ENCODE assay signal across 27 cellular contexts in genomic region chr17:61448042-61448441, GRCh38. TPM values are rescaled to one million over a fixed set of nuclear protein-coding genes. Genes with fewer than 3 reads are reported as not detected.
DNase-seq lines count a peak whose midpoint lies in the region; ATAC-seq, FAIRE-seq and TF ChIP-seq lines count a peak whose summit lies in the region.
"Had no signal": no experiment of that assay in that cellular context is flagged by ENCODE, and none has a peak within 500 bp of the region (broad histone marks: within the 10 kb centered on the region; RNA-seq: fewer than 3 reads in every experiment).

No MANE protein-coding gene starts in this region.

- CTCF ChIA-PET in GM12878 (lab: Yijun Ruan, JAX), result interaction anchor here (1.3 to 1.4 kb wide), 2 partner anchors 34 to 36 kb away, joined by 4 to 5 read pairs; no protein-coding TSS in a partner anchor

- H3K36me3 ChIP-seq in GM12878 (ENCODE audit: control insufficient read depth in 2 of 2, insufficient read depth in 2 of 2, low read length in 1 of 2), result no peaks in the 10 kb centered on the region
- H3K36me3 ChIP-seq in esophagus muscularis mucosa, result no peaks in the 10 kb centered on the region
- H3K36me3 ChIP-seq: BE2C, BLaER1 had no signal

- WGBS in GM12878 (ENCODE audit: insufficient coverage, insufficient replicate concordance, low lambda C conversion rate, missing lambda C conversion rate), result 2% methylated on average over 2 of the region's 2 CpGs
- 84% methylated on average over 2 of the region's 2 CpGs for WGBS in esophagus muscularis mucosa

- no peaks in the 10 kb centered on the region for H3K9me3 ChIP-seq in GM12878 (replicated peaks; ENCODE audit: control insufficient read depth, insufficient read depth, low read length)
- H3K9me3 ChIP-seq in esophagus muscularis mucosa, result no peaks in the 10 kb centered on the region
- H3K9me3 ChIP-seq: BE2C had no signal

- no peak for TF ChIP-seq RAD21 in GM12878 (IDR thresholded peaks at IDR 0.05; ENCODE audit: insufficient read depth, low read depth, low read length)

- DNase-seq in GM13977 (ENCODE audit: low spot score) (peak; percentile 7), GM12878 (ENCODE audit: low read depth, low spot score) (no peak), esophagus muscularis mucosa (ENCODE audit: extremely low spot score) (peak; percentile 47)
- DNase-seq: 8988T; ACHN; BE2C; C1 segment of cervical spinal cord; CD4-positive, alpha-beta memory T cell; CD4-positive, CD25-positive, alpha-beta regulatory T cell; CD8-positive, alpha-beta memory T cell; COR-L47; DMS 273 treated with DMSO at 0.1 percent for 48 hours; DMS153; DMS79; DND-41; EL; GDM1 had no signal

- no peak for TF ChIP-seq CTCF in GM13977 (IDR thresholded peaks at IDR 0.05; ENCODE audit: extremely low read depth, insufficient read depth, missing control alignments)
- no peak for TF ChIP-seq CTCF in GM12878 (IDR thresholded peaks at IDR 0.05 in 2 of 3, conservative IDR thresholded peaks at IDR 0.05 in 1 of 3; ENCODE audit: control insufficient read depth in 2 of 3, extremely low read depth in 1 of 3, insufficient read depth in 1 of 3, low read depth in 3 of 3, low read length in 3 of 3)
- no peak for TF ChIP-seq CTCF in esophagus muscularis mucosa (IDR thresholded peaks at IDR 0.05)

- TF ChIP-seq POLR2A in GM12878 (IDR thresholded peaks at IDR 0.05; ENCODE audit: low read depth, low read length), result no peak
- no peak for TF ChIP-seq POLR2A in esophagus muscularis mucosa (IDR thresholded peaks at IDR 0.05; ENCODE audit: low read depth)

- RAD21 ChIA-PET in GM12878 (lab: Charles Lee; ENCODE audit: unreplicated experiment), result no interaction called here

- no TSS peak for BruUV-seq in GM12878 (replicated peaks; lab: Mats Ljungman, UMichigan)

- H3K27me3 ChIP-seq in GM12878 (replicated peaks in 1 of 2; ENCODE audit: control insufficient read depth in 2 of 2, insufficient read depth in 2 of 2, low read length in 1 of 2) (peaks cover 12 to 19% of the 10 kb centered on the region in 2 experiments), esophagus muscularis mucosa (peaks cover 0 to 59% (median 24%) of the 10 kb centered on the region in 4 donors)
- H3K27me3 ChIP-seq: BE2C had no signal

- H3K27ac ChIP-seq in GM12878 (ENCODE audit: control insufficient read depth, insufficient read depth), result no peak overlapping the region
- H3K27ac ChIP-seq in esophagus muscularis mucosa (replicated peaks in 1 of 4), result no peak overlapping the region
- H3K27ac ChIP-seq: BLaER1 had no signal

- H2AFZ ChIP-seq in GM12878 (ENCODE audit: control insufficient read depth, low read depth, low read length), result no peak overlapping the region

- no peak overlapping the region for H3K4me2 ChIP-seq in GM12878 (ENCODE audit: control insufficient read depth, insufficient read depth)
- H3K4me2 ChIP-seq: BLaER1 had no signal

- SMC1A ChIA-PET in GM12878 (lab: Charles Lee; ENCODE audit: uncharacterized antibody, unreplicated experiment), result interaction anchor here (1.3 kb wide), 1 partner anchor 24 kb away, joined by 4 read pairs; no protein-coding TSS in a partner anchor

- ATAC-seq in GM12878, result no peak
- no peak for ATAC-seq in HG02870 (IDR thresholded peaks at IDR 0.05; ENCODE audit: unreplicated experiment)
- no peak for ATAC-seq in HG03460 (IDR thresholded peaks at IDR 0.05; ENCODE audit: unreplicated experiment)
- no peak for ATAC-seq in HG02884 (IDR thresholded peaks at IDR 0.05; ENCODE audit: unreplicated experiment)

- no peak for FAIRE-seq in GM12878 (lab: Jason Lieb, UNC)
- FAIRE-seq: A204.1, GM12891, GM19239 had no signal

- no peaks in the 10 kb centered on the region for H3K79me2 ChIP-seq in GM12878 (ENCODE audit: control insufficient read depth, insufficient read depth, low read length)

- TF ChIP-seq EP300 in GM12878 (IDR thresholded peaks at IDR 0.05; ENCODE audit: borderline replicate concordance in 1 of 2, control insufficient read depth in 1 of 2, low read depth in 2 of 2, low read length in 2 of 2) (no peak), esophagus muscularis mucosa (IDR thresholded peaks at IDR 0.05) (no peak)

- POLR2A ChIA-PET in GM12878 (lab: Charles Lee), result no interaction called here

- H3K4me1 ChIP-seq in GM12878 (ENCODE audit: control insufficient read depth, insufficient read depth, low read length), result no peaks in the 10 kb centered on the region
- peaks cover 10 to 17% (median 14%) of the 10 kb centered on the region in 4 donors for H3K4me1 ChIP-seq in esophagus muscularis mucosa
- H3K4me1 ChIP-seq: BE2C, BLaER1 had no signal

- no peaks in the 10 kb centered on the region for H4K20me1 ChIP-seq in GM12878 (ENCODE audit: control insufficient read depth, insufficient read depth)
- H4K20me1 ChIP-seq: BLaER1 had no signal

- H3K9ac ChIP-seq in GM12878 (ENCODE audit: control insufficient read depth, insufficient read depth, low read length), result no peak overlapping the region
- H3K9ac ChIP-seq: BLaER1 had no signal

- in situ Hi-C loops in GM13977 (cut with MboI; ENCODE audit: low pct_unique_long_range_greater_than_20kb, low sequenced_read_pairs, unreplicated experiment), result no loop called here
- in situ Hi-C loops in GM12878 (cut with MboI), result no loop called here

- H3K4me3 ChIP-seq in GM12878 (no peak overlapping the region), esophagus muscularis mucosa (no peak overlapping the region)
- H3K4me3 ChIP-seq: BLaER1 had no signal

- intact Hi-C loops in GM12878 (cut with micrococcal nuclease; ENCODE audit: unreplicated experiment) (no loop called here), esophagus muscularis mucosa (cut with DNase I) (no loop called here)

TF ChIP-seq in GM12878, 131 proteins besides CTCF, POLR2A, EP300 and RAD21:
- TF ChIP-seq WRNIP1 (IDR thresholded peaks at IDR 0.05; ENCODE audit: borderline replicate concordance, low read depth, low read length) (no peak), ZBED1 (IDR thresholded peaks at IDR 0.05; ENCODE audit: borderline replicate concordance) (no peak), ETV6 (conservative IDR thresholded peaks at IDR 0.05 in 1 of 2, IDR thresholded peaks at IDR 0.05 in 1 of 2; ENCODE audit: borderline replicate concordance in 1 of 2, low read depth in 1 of 2) (peak in 1 of 2 experiments; percentile 40; a peak in 1 of 4 replicates), HDGF (IDR thresholded peaks at IDR 0.05) (no peak), SREBF2 (IDR thresholded peaks at IDR 0.05; ENCODE audit: low read length) (no peak), MEF2B (IDR thresholded peaks at IDR 0.05; ENCODE audit: partially characterized antibody, poor library complexity, severe bottlenecking) (no peak), NFXL1 (IDR thresholded peaks at IDR 0.05; ENCODE audit: borderline replicate concordance) (peak; percentile 83)

RNA-seq across cellular contexts. Expression of gene TBX4, which starts 4.2 kb away (rescaled TPM):
- not detected in 2 replicates for total RNA-seq in GM12878 (2013; cell fraction: nucleolus; rRNA removed)
- total RNA-seq in GM12878 (2014; rRNA removed) (not detected in 2 replicates), GM12878 (2014; rRNA removed; fragmentation: Illumina TruSeq; extraction: Trizol) (not detected in 2 replicates), GM12878 (2021) (not detected in 2 replicates), esophagus muscularis mucosa (not detected)
- not detected for polyA plus RNA-seq in GM12878 (2011; ENCODE audit: low read depth)
- polyA plus RNA-seq in GM12878 (2011; rRNA removed) (not detected in 2 replicates), GM12878 (2014; fragmentation: Illumina TruSeq; extraction: Trizol) (0.01 TPM in 1 of 2 replicates, not detected in the other), GM12878 (2014; fragmentation: Nextera tagmentation; extraction: Ambion mirVana) (not detected), GM12878 (2014; rRNA removed) (not detected in 2 replicates), GM12878 (2016; fragmentation: Nextera tagmentation; extraction: Ambion mirVana) (not detected)
- polyA plus RNA-seq in GM12878 (2011; cell fraction: cytosol; rRNA removed), result 0.03 TPM in 1 of 2 replicates, not detected in the other
- 0.06 TPM in 1 of 2 replicates, not detected in the other for polyA plus RNA-seq in GM12878 (2011; cell fraction: nucleus; rRNA removed)
- 0.07 TPM in 1 of 2 replicates, not detected in the other for polyA plus RNA-seq in GM12878 (2012)
- 0.15 TPM in 1 of 2 replicates, not detected in the other for polyA minus RNA-seq in GM12878 (2011; rRNA and poly(A)+ RNA removed)
- not detected in 2 replicates for polyA minus RNA-seq in GM12878 (2011; cell fraction: cytosol; rRNA and poly(A)+ RNA removed)
- polyA minus RNA-seq in GM12878 (2011; cell fraction: nucleus; rRNA and poly(A)+ RNA removed), result not detected in 2 replicates
- total RNA-seq: A673; CD4-positive, alpha-beta memory T cell; CD4-positive, CD25-positive, alpha-beta regulatory T cell; CD8-positive, alpha-beta memory T cell; Daoy had no signal
- polyA plus RNA-seq: CD14-positive monocyte; CD4-positive, alpha-beta memory T cell; CD4-positive, CD25-positive, alpha-beta regulatory T cell; CD8-positive, alpha-beta memory T cell had no signal

RNA-seq across cellular contexts. Expression of gene TBX2, which starts 48.4 kb away (rescaled TPM):
- not detected in 2 replicates for total RNA-seq in GM12878 (2013; cell fraction: nucleolus; rRNA removed)
- not detected in 2 replicates for total RNA-seq in GM12878 (2014; rRNA removed)
- not detected in 2 replicates for total RNA-seq in GM12878 (2014; rRNA removed; fragmentation: Illumina TruSeq; extraction: Trizol)
- 0.11 and 0.13 TPM in 2 replicates for total RNA-seq in GM12878 (2021)
- not detected for polyA plus RNA-seq in GM12878 (2011; ENCODE audit: low read depth)
- not detected in 2 replicates for polyA plus RNA-seq in GM12878 (2011; rRNA removed)
- not detected in 2 replicates for polyA plus RNA-seq in GM12878 (2011; cell fraction: cytosol; rRNA removed)
- polyA plus RNA-seq in GM12878 (2011; cell fraction: nucleus; rRNA removed), result not detected in 2 replicates
- not detected in 2 replicates for polyA plus RNA-seq in GM12878 (2012)
- not detected in 2 replicates for polyA plus RNA-seq in GM12878 (2014; fragmentation: Illumina TruSeq; extraction: Trizol)
- polyA plus RNA-seq in GM12878 (2014; fragmentation: Nextera tagmentation; extraction: Ambion mirVana), result not detected
- polyA plus RNA-seq in GM12878 (2014; rRNA removed), result not detected in 2 replicates
- not detected for polyA plus RNA-seq in GM12878 (2016; fragmentation: Nextera tagmentation; extraction: Ambion mirVana)
- not detected in 2 replicates for polyA minus RNA-seq in GM12878 (2011; rRNA and poly(A)+ RNA removed)
- not detected in 2 replicates for polyA minus RNA-seq in GM12878 (2011; cell fraction: cytosol; rRNA and poly(A)+ RNA removed)
- polyA minus RNA-seq in GM12878 (2011; cell fraction: nucleus; rRNA and poly(A)+ RNA removed), result not detected in 2 replicates
- total RNA-seq in esophagus muscularis mucosa, result 10 to 100 TPM; 17.9 to 42.6 (median 31.3) TPM
- total RNA-seq: A673; CD4-positive, alpha-beta memory T cell; CD4-positive, CD25-positive, alpha-beta regulatory T cell had no signal
- polyA plus RNA-seq: CD14-positive monocyte; CD4-positive, alpha-beta memory T cell; CD4-positive, CD25-positive, alpha-beta regulatory T cell; CD8-positive, alpha-beta memory T cell had no signal

Comparison
In these comparisons a context has a peak if more than half of its experiments do, and no peak if none do; other contexts are left out.
1. RNA of gene TBX2, which starts 48.4 kb away (total RNA-seq): 17.9 to 42.6 TPM in esophagus muscularis mucosa; 0.11 to 0.13 TPM in GM12878; every median in the first group is over 10 times any median in the second.